In genomic region chr3:23763040-23763477, GRCh38 we compare ENCODE assay signal across 10 cellular contexts. TPM values are rescaled to one million over a fixed set of nuclear protein-coding genes. Genes with fewer than 3 reads are reported as not detected.
DNase-seq lines count a peak whose midpoint lies in the region; ATAC-seq and TF ChIP-seq lines count a peak whose summit lies in the region.
"Had no signal": no experiment of that assay in that cellular context is flagged by ENCODE, and none has a peak within 500 bp of the region (broad histone marks: within the 10 kb centered on the region; RNA-seq: fewer than 3 reads in every experiment).

No MANE protein-coding gene starts in this region.

- peak overlapping the region; percentile 66 for H3K4me2 ChIP-seq in OCI-LY7 (ENCODE audit: low read length)

- peak overlapping the region; percentile 50 for H3K27ac Mint-ChIP-seq in osteocyte (ENCODE audit: unreplicated experiment)

- no peak for DNase-seq in BE2C
- DNase-seq in OCI-LY7 (ENCODE audit: low spot score): peak; percentile 49
- peak; percentile 40 for DNase-seq in fibroblast of mammary gland (ENCODE audit: low read depth)
- DNase-seq in osteocyte (ENCODE audit: extremely low spot score, unreplicated experiment): no peak
- DNase-seq in ascending aorta (ENCODE audit: low spot score in 2 of 2): no peak
- DNase-seq in HT-29 (ENCODE audit: low spot score): no peak
- DNase-seq in DMS114 treated with DMSO at 0.1 percent for 48 hours (lab: John Stamatoyannopoulos, UW; ENCODE audit: unreplicated experiment): no peak
- DNase-seq: COR-L47 had no signal

- no peaks in the 10 kb centered on the region for H3K27me3 ChIP-seq in BE2C
- no peaks in the 10 kb centered on the region for H3K27me3 ChIP-seq in ascending aorta

- no TSS peak for BruUV-seq in OCI-LY7 (replicated peaks; lab: Mats Ljungman, UMichigan)

- no peaks in the 10 kb centered on the region for H3K79me2 ChIP-seq in OCI-LY7 (ENCODE audit: insufficient read depth, low read depth, low read length)

- peaks cover 9% of the 10 kb centered on the region for H3K4me1 Mint-ChIP-seq in osteocyte (ENCODE audit: unreplicated experiment)

- no peaks in the 10 kb centered on the region for H3K9me2 ChIP-seq in OCI-LY7 (ENCODE audit: insufficient read depth, low read length)

- intact Hi-C loops in OCI-LY7 (cut with micrococcal nuclease; ENCODE audit: unreplicated experiment): loop anchor here (5.0 kb wide), 3 partner anchors 321 to 1031 kb away; partner anchors contain the start of gene UBE2E2
- intact Hi-C loops in ascending aorta (cut with DNase I): no loop called here

- CTCF ChIA-PET in OCI-LY7 (lab: Charles Lee; ENCODE audit: unreplicated experiment): interaction anchor here (1.6 kb wide), 1 partner anchor 151 kb away, joined by 4 read pairs; no protein-coding TSS in a partner anchor

- H3K27ac ChIP-seq in OCI-LY7 (ENCODE audit: low read depth, low read length, poor library complexity, severe bottlenecking) (peak overlapping the region; percentile 92), ascending aorta (peak overlapping the region in 1 of 2 donors; percentile 1)
- H3K27ac ChIP-seq: HL-60 had no signal

- H4K20me1 ChIP-seq in OCI-LY7 (ENCODE audit: insufficient read depth, low read length): no peaks in the 10 kb centered on the region

- H3K27me3 Mint-ChIP-seq in osteocyte (ENCODE audit: unreplicated experiment): no peaks in the 10 kb centered on the region

- no peaks in the 10 kb centered on the region for H3K36me3 Mint-ChIP-seq in osteocyte (ENCODE audit: unreplicated experiment)

- H3K4me1 ChIP-seq in BE2C (0 out of 2 replicates have a peak, but pooled peaks cover 3% of the 10 kb centered on the region), OCI-LY7 (ENCODE audit: insufficient read depth, low read length, poor library complexity, severe bottlenecking) (peaks cover 63% of the 10 kb centered on the region), ascending aorta (peaks cover 0 to 3% of the 10 kb centered on the region in 2 donors)

- H3K36me3 ChIP-seq in BE2C (no peaks in the 10 kb centered on the region), OCI-LY7 (ENCODE audit: insufficient read depth, low read length) (no peaks in the 10 kb centered on the region), ascending aorta (no peaks in the 10 kb centered on the region)

- peak overlapping the region; percentile 88 for H2AFZ ChIP-seq in OCI-LY7 (ENCODE audit: low read length)

- H3K9me3 ChIP-seq in BE2C (no peaks in the 10 kb centered on the region), OCI-LY7 (ENCODE audit: low read length) (no peaks in the 10 kb centered on the region), ascending aorta (no peaks in the 10 kb centered on the region)

- peak overlapping the region; percentile 48 for H3K4me3 Mint-ChIP-seq in osteocyte (ENCODE audit: unreplicated experiment)

- no peaks in the 10 kb centered on the region for H3K9me3 Mint-ChIP-seq in osteocyte (ENCODE audit: unreplicated experiment)

- H3K4me3 ChIP-seq in BE2C (ENCODE audit: low read depth, low read length) (peak overlapping the region; percentile 4), OCI-LY7 (ENCODE audit: low read depth, low read length, poor library complexity, severe bottlenecking) (peak overlapping the region; percentile 55), fibroblast of mammary gland (ENCODE audit: control insufficient read depth, low read depth, low read length) (peak overlapping the region; percentile 17), ascending aorta (peak overlapping the region in 1 of 2 donors; percentile 62)

- POLR2A ChIA-PET in OCI-LY7 (lab: Charles Lee): interaction anchor here (0.7 to 2.8 kb wide), 22 partner anchors 8 to 400 kb away, joined by 3 to 13 read pairs (median 4); no protein-coding TSS in a partner anchor

- TF ChIP-seq CTCF in BE2C (IDR thresholded peaks at IDR 0.05; ENCODE audit: low read depth, low read length): no peak
- no peak for TF ChIP-seq CTCF in OCI-LY7 (conservative IDR thresholded peaks at IDR 0.05; ENCODE audit: low read length)
- no peak for TF ChIP-seq CTCF in fibroblast of mammary gland (conservative IDR thresholded peaks at IDR 0.05; ENCODE audit: control insufficient read depth, insufficient read depth, low read depth, low read length)
- no peak for TF ChIP-seq CTCF in osteocyte (IDR thresholded peaks at IDR 0.05)
- TF ChIP-seq CTCF in ascending aorta (IDR thresholded peaks at IDR 0.05): no peak

- no peak for ATAC-seq in HG03354 (IDR thresholded peaks at IDR 0.05; ENCODE audit: poor library complexity, severe bottlenecking, unreplicated experiment)

RNA-seq across cellular contexts. Expression of gene UBE2E1, which starts 42.7 kb away (rescaled TPM):
- polyA plus RNA-seq in BE2C (2012; ENCODE audit: insufficient read depth, insufficient read length, low read depth): 52.3 TPM
- total RNA-seq in OCI-LY7 (2014; rRNA removed; shearing (Covaris generic)): 96.7 and 126 TPM in 2 replicates
- total RNA-seq in OCI-LY7 (2022) (142 and 167 TPM in 2 replicates), osteocyte (98.5 and 104 TPM in 2 replicates), ascending aorta (74.6 TPM)
- total RNA-seq in HT-29 (2014; rRNA removed; shearing (Covaris generic)): 43.1 and 51.3 TPM in 2 replicates

Comparison
In these comparisons a context has a peak if more than half of its experiments do, and no peak if none do; other contexts are left out.
1. DNase-seq: peak in OCI-LY7 (single experiment) and fibroblast of mammary gland (single experiment); none in BE2C (single experiment), osteocyte (single experiment), ascending aorta (0 of 2), HT-29 (single experiment) and DMS114 treated with DMSO at 0.1 percent for 48 hours (single experiment).